Comparison of ENCODE assay signal across 10 cellular contexts in the genomic region with DNA sequence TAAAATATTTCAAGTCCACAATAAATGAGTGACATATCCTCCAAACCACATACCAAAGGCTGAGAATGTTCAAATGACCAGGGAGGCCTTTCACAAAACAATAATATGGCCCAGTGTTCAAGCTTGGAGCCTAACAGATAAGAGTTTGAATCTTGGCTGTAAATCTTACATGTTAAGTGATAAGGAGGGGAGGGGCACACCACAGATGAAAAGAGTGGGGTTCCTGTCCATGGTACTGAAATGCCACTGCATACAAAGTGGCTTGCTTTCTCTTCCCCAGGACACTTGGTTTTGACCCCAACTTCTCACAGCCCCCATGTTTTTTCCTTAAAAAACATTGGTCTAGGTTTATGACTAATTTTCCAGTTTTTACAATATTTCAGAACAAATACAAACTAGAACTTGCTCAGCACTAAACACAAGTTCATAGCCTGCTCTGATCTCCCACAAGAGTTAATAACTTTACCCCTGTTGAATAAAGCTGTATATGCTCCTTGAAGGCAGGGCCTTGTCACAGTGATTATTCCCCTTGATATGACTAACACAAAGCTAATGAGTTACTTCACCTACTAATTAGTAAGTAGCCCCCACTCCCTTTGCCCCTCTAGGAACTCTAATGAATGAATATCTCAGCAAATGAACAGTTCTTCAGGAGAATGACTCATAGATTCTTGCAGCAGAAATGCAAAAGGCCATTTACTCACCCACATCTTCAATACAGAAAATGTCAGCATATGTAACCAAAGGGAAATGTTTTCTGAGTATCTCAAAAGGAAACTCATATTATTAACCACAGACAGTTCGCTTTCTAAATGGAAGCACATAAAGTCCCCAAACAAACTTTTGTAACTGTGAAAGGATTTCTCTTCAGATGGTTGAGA.
DNase-seq lines count a peak whose midpoint lies in the region; ATAC-seq and TF ChIP-seq lines count a peak whose summit lies in the region.
"Had no signal": no experiment of that assay in that cellular context is flagged by ENCODE, and none has a peak within 500 bp of the region (broad histone marks: within the 10 kb centered on the region; RNA-seq: fewer than 3 reads in every experiment).

No MANE protein-coding gene starts in this region.

- TF ChIP-seq CTCF in astrocyte of the spinal cord (IDR thresholded peaks at IDR 0.05; ENCODE audit: low read depth, low read length), result no peak

- H3K4me3 ChIP-seq in astrocyte of the spinal cord (ENCODE audit: low read depth, low read length), result no peak overlapping the region

- in situ Hi-C loops in astrocyte of the spinal cord (cut with HindIII; ENCODE audit: low sequenced_read_pairs), result no loop called here

- peak; percentile 10 for DNase-seq in GM03348 (ENCODE audit: low spot score)
- DNase-seq in M059J (ENCODE audit: low read depth), result peak; percentile 37
- DNase-seq in astrocyte of the spinal cord (ENCODE audit: low read depth, low spot score), result peak; percentile 79
- DNase-seq in kidney glomerular epithelial cell (lab: John Stamatoyannopoulos, UW), result peak; percentile 4
- DNase-seq in AML-193 (lab: John Stamatoyannopoulos, UW), result no peak
- DNase-seq in activated CD4-positive, alpha-beta T cell treated with anti-CD3 and anti-CD28 coated beads for 1 hour, result no peak
- no peak for DNase-seq in germinal center (ENCODE audit: low spot score)
- DNase-seq: NCI-H526 had no signal

- no peak for ATAC-seq in HG02678 (IDR thresholded peaks at IDR 0.05; ENCODE audit: unreplicated experiment)
- ATAC-seq: naive thymus-derived CD8-positive, alpha-beta T cell had no signal

Comparison
In these comparisons a context has a peak if more than half of its experiments do, and no peak if none do; other contexts are left out.
1. DNase-seq: peak in GM03348 (single experiment), M059J (single experiment), astrocyte of the spinal cord (single experiment) and kidney glomerular epithelial cell (single experiment); none in AML-193 (0 of 2), activated CD4-positive, alpha-beta T cell treated with anti-CD3 and anti-CD28 coated beads for 1 hour (single experiment) and germinal center (single experiment).